Comparison of ENCODE assay signal across 8 cellular contexts in the genomic region with DNA sequence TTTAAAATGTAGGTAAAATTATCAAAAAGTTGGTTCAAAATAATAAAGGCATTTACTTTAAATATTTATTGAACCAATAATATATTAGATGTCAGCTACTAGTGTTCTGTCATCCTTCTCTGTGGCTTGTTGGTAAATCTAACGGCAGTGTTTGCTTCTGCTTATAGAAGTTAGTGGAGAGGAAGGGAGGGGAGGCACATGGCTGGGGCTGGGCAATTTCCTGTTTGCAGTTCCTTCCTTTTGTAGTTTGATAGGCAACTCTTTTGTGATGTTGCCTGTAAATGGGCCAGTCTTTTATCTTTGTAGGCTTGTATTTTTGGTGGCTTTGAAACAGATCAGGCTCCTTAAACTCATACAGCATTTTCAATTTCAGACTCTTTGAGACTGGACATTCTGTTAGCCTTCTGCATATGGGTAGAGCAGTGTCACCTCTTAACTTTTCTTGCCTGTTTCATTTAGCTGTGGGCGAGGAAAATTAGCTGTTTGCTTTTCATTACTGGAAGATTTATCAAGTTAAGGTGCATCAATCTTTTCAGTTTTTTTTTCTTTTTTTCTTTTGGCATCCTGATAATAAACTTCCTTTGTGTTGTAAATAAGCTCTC. TPM values are rescaled to one million over a fixed set of nuclear protein-coding genes. Genes with fewer than 3 reads are reported as not detected.
DNase-seq lines count a peak whose midpoint lies in the region; TF ChIP-seq lines count a peak whose summit lies in the region.

No MANE protein-coding gene starts in this region.

- TF ChIP-seq POLR2A in transverse colon (IDR thresholded peaks at IDR 0.05) = no peak

- H3K4me1 Mint-ChIP-seq in mesothelial cell of epicardium = peaks cover 7% of the 10 kb centered on the region

- H3K9me3 Mint-ChIP-seq in mesothelial cell of epicardium = peaks cover 1% of the 10 kb centered on the region

- H3K27me3 Mint-ChIP-seq in mesothelial cell of epicardium (ENCODE audit: low read depth) = no peaks in the 10 kb centered on the region

- no peak overlapping the region for H3K4me3 Mint-ChIP-seq in mesothelial cell of epicardium

- TF ChIP-seq CTCF in HEK293 (tag by site-specific recombination; IDR thresholded peaks at IDR 0.05) (no peak), mesothelial cell of epicardium (IDR thresholded peaks at IDR 0.05; ENCODE audit: unreplicated experiment) (no peak), transverse colon (IDR thresholded peaks at IDR 0.05) (no peak)

- H3K9me3 ChIP-seq in HEK293 (ENCODE audit: control insufficient read depth, insufficient read depth, low read depth, low read length) (no peaks in the 10 kb centered on the region), transverse colon (no peaks in the 10 kb centered on the region)

- no peaks in the 10 kb centered on the region for H3K27me3 ChIP-seq in transverse colon

- no peak for TF ChIP-seq EP300 in transverse colon (IDR thresholded peaks at IDR 0.05; ENCODE audit: low read depth)

- peaks cover 2% of the 10 kb centered on the region for H3K36me3 Mint-ChIP-seq in mesothelial cell of epicardium

- peak; percentile 37 for DNase-seq in CMK (ENCODE audit: low read depth)
- DNase-seq in SIG-M5 (lab: John Stamatoyannopoulos, UW) = peak; percentile 60
- peak; percentile 2 for DNase-seq in activated naive CD8-positive, alpha-beta T cell treated with anti-CD3 and anti-CD28 coated beads, Interleukin-2, amount 50 U/mL, for 16 hours (ENCODE audit: low read depth, low spot score)
- no peak for DNase-seq in mesothelial cell of epicardium (ENCODE audit: low spot score in 2 of 2, unreplicated experiment in 2 of 2)
- DNase-seq in transverse colon = peak; percentile 43
- DNase-seq in NCI-H128 (lab: John Stamatoyannopoulos, UW; ENCODE audit: unreplicated experiment) = no peak
- DNase-seq in epidermal melanocyte (ENCODE audit: insufficient read length, low spot score) = no peak

- 24 to 42% methylated on average over 2 of the region's 2 CpGs for WGBS in transverse colon (ENCODE audit: low coverage in 1 of 2), 2 donors

- CTCF ChIA-PET in HEK293 (lab: Yijun Ruan, JAX) = interaction anchor here (1.3 kb wide), 1 partner anchor 59 kb away, joined by 3 read pairs; no protein-coding TSS in a partner anchor

- no peak overlapping the region for H3K27ac ChIP-seq in HEK293 (ENCODE audit: extremely low read depth, low read depth, low read length)
- peak overlapping the region in 3 of 4 donors; percentile 33 to 45 (median 34) for H3K27ac ChIP-seq in transverse colon

- H3K27ac Mint-ChIP-seq in mesothelial cell of epicardium = peak overlapping the region; percentile 55

- in situ Hi-C loops in transverse colon (cut with MboI; ENCODE audit: low pct_ligation_motif_present in 1 of 4, low pct_unique_long_range_greater_than_20kb in 1 of 4, low sequenced_read_pairs in 3 of 4) = no loop called here

- POLR2A ChIA-PET in HEK293 (lab: Yijun Ruan, JAX) = no interaction called here

- H3K4me3 ChIP-seq in HEK293 (ENCODE audit: low read depth, low read length) (no peak overlapping the region), transverse colon (no peak overlapping the region)

- H3K4me1 ChIP-seq in HEK293 (ENCODE audit: control insufficient read depth, insufficient read depth, low read length) = 0 out of 2 replicates have a peak, but pooled peaks cover 2% of the 10 kb centered on the region
- peaks cover 0 to 18% (median 7%) of the 10 kb centered on the region in 4 donors for H3K4me1 ChIP-seq in transverse colon

- no peaks in the 10 kb centered on the region for H3K36me3 ChIP-seq in HEK293 (ENCODE audit: control insufficient read depth in 2 of 2, insufficient read depth in 1 of 2, low read length in 2 of 2)
- no peaks in the 10 kb centered on the region for H3K36me3 ChIP-seq in transverse colon

- intact Hi-C loops in transverse colon (cut with DNase I; ENCODE audit: low total_unique reads) = no loop called here

TF ChIP-seq in HEK293, 187 proteins besides CTCF, POLR2A, EP300 and RAD21:
- no peak for TF ChIP-seq ZBTB7A (tag by site-specific recombination; IDR thresholded peaks at IDR 0.05; ENCODE audit: low read depth)
- TF ChIP-seq FEZF1 (tag by site-specific recombination; IDR thresholded peaks at IDR 0.05) = peak; percentile 62
TF ChIP-seq in HEK293: peak in this region for 1.

RNA-seq across cellular contexts. Expression of gene CDC14A, which starts 48.1 kb away (rescaled TPM):
- 19.5 to 21.4 TPM (median 20.1 TPM) in 3 replicates for total RNA-seq in mesothelial cell of epicardium
- 10 to 100 TPM in 3 of 4 donors, 1 to 10 TPM in 1; 8.0 to 68.6 (median 48.5) TPM for total RNA-seq in transverse colon

Comparison
In these comparisons a context has a peak if more than half of its experiments do, and no peak if none do; other contexts are left out.
1. DNase-seq: peak in CMK (single experiment), SIG-M5 (single experiment), activated naive CD8-positive, alpha-beta T cell treated with anti-CD3 and anti-CD28 coated beads, Interleukin-2, amount 50 U/mL, for 16 hours (single experiment) and transverse colon (single experiment); none in mesothelial cell of epicardium (0 of 2), NCI-H128 (single experiment) and epidermal melanocyte (single experiment).